ENCODE assay signal across 8 cellular contexts in the genomic region with DNA sequence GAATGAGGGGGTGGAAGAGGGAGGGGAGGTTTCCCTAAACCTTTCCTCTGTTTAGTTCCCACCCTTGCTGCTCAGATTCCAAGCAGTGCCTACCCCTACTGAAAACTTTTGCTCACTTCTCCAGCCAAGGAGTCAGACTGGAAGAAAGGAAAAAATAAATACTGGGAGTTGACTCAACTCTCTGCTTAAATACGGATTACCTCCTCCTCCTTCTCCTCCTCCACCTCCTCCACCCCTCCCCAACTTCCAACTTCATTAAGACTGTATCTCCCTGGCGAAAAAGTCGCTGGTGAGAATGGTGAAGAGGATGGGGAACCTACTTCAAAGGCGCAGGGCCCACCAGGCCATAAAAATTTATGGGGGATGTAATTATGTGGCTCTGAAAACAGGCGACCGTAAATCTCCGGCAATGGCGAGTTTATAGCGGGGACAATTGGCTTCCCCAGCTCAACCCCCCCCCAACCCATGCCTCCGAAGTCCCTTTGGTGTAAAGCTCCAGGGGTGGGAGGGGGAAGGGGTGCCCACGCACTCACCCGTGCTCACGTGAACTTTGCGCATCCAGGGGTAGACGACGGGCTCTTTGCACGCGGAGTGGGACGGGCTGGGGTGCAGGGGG. TPM values are rescaled to one million over a fixed set of nuclear protein-coding genes. Genes with fewer than 3 reads are reported as not detected.
DNase-seq lines count a peak whose midpoint lies in the region; ATAC-seq, FAIRE-seq and TF ChIP-seq lines count a peak whose summit lies in the region.

No MANE protein-coding gene starts in this region.

- WGBS in neuronal stem cell (ENCODE audit: extremely low coverage in 2 of 2, insufficient read length in 2 of 2, insufficient replicate concordance in 1 of 2), 2 donors = no CpG with 5 or more reads among the region's 19 CpGs

- H3K79me1 ChIP-seq in neuronal stem cell (ENCODE audit: low read depth, low read length) = peaks cover 1% of the 10 kb centered on the region

- no peak overlapping the region for H2BK15ac ChIP-seq in neuronal stem cell (ENCODE audit: low read length)

- H3K23ac ChIP-seq in neuronal stem cell (ENCODE audit: low read depth, low read length, poor library complexity) = no peak overlapping the region

- H3K27me3 Mint-ChIP-seq in central memory CD8-positive, alpha-beta T cell = peaks cover 38% of the 10 kb centered on the region

- H4K20me1 ChIP-seq in Loucy (ENCODE audit: insufficient read depth, low read length, poor library complexity, severe bottlenecking) = peaks cover 77% of the 10 kb centered on the region

- no peak overlapping the region for H3K4ac ChIP-seq in neuronal stem cell (ENCODE audit: low read length)

- H3K4me3 ChIP-seq in GM08714 (ENCODE audit: low read length) (peak overlapping the region; percentile 79), Loucy (ENCODE audit: low read length, poor library complexity, severe bottlenecking) (peak overlapping the region; percentile 89), neuronal stem cell (ENCODE audit: low read length in 2 of 2) (no peak overlapping the region)

- H2AFZ ChIP-seq in Loucy (ENCODE audit: low read length) (no peak overlapping the region), neuronal stem cell (ENCODE audit: low read length) (peak overlapping the region; percentile 60)

- no peak for DNase-seq in central memory CD8-positive, alpha-beta T cell (ENCODE audit: low spot score in 2 of 2)
- no peak for DNase-seq in neuronal stem cell (ENCODE audit: low spot score)
- DNase-seq in head of caudate nucleus = no peak
- no peak for DNase-seq in H54 (ENCODE audit: insufficient read length, low spot score)

- H4K8ac ChIP-seq in neuronal stem cell (ENCODE audit: low read depth, low read length) = no peak overlapping the region

- H3K14ac ChIP-seq in neuronal stem cell (ENCODE audit: low read length) = peak overlapping the region; percentile 32

- peak; percentile 30 for ATAC-seq in central memory CD8-positive, alpha-beta T cell (replicated peaks; ENCODE audit: extremely low read depth, poor library complexity, severe bottlenecking)
- no peak for ATAC-seq in GM21737 (IDR thresholded peaks at IDR 0.05; ENCODE audit: unreplicated experiment)
- ATAC-seq in GM21423 (IDR thresholded peaks at IDR 0.05; ENCODE audit: unreplicated experiment) = no peak

- H3K36me3 Mint-ChIP-seq in central memory CD8-positive, alpha-beta T cell (ENCODE audit: insufficient read depth) = peaks cover 10% of the 10 kb centered on the region

- H3K9me3 ChIP-seq in Loucy (ENCODE audit: insufficient read depth, low read depth, low read length) = no peaks in the 10 kb centered on the region
- peaks cover 0 to 4% of the 10 kb centered on the region in 2 donors for H3K9me3 ChIP-seq in neuronal stem cell (replicated peaks in 1 of 2; ENCODE audit: control insufficient read depth in 2 of 2, insufficient read depth in 1 of 2, low read depth in 1 of 2, low read length in 2 of 2)

- H2BK12ac ChIP-seq in neuronal stem cell (ENCODE audit: low read length) = no peak overlapping the region

- no peak overlapping the region for H2AK5ac ChIP-seq in neuronal stem cell (ENCODE audit: low read depth, low read length)

- H3F3A ChIP-seq in Loucy (ENCODE audit: low read depth) = peaks cover 12% of the 10 kb centered on the region

- H3K9ac ChIP-seq in Loucy (ENCODE audit: low read depth, low read length, poor library complexity, severe bottlenecking) (peak overlapping the region; percentile 95), neuronal stem cell (ENCODE audit: low read depth, low read length, poor library complexity) (peak overlapping the region; percentile 40)

- H3K79me2 ChIP-seq in Loucy (ENCODE audit: insufficient read depth, low read length) = peaks cover 98% of the 10 kb centered on the region

- H4K91ac ChIP-seq in neuronal stem cell (ENCODE audit: low read depth, low read length, poor library complexity) = no peak overlapping the region

- no peak for TF ChIP-seq CTCF in Loucy (conservative IDR thresholded peaks at IDR 0.05; ENCODE audit: low read length)

- no peak overlapping the region for H2BK120ac ChIP-seq in neuronal stem cell (ENCODE audit: low read depth, low read length)

- FAIRE-seq in H54 (lab: Jason Lieb, UNC) = no peak

- H3K18ac ChIP-seq in neuronal stem cell (ENCODE audit: low read length) = no peak overlapping the region

- H3K4me1 ChIP-seq in Loucy (ENCODE audit: insufficient read depth, low read length, poor library complexity, severe bottlenecking) (peaks cover 66% of the 10 kb centered on the region), neuronal stem cell (ENCODE audit: control insufficient read depth in 2 of 2, insufficient read depth in 1 of 2, low read depth in 1 of 2, low read length in 2 of 2) (no peaks in the 10 kb centered on the region)

- peak overlapping the region; percentile 90 for H3K4me3 Mint-ChIP-seq in central memory CD8-positive, alpha-beta T cell

- H3K4me2 ChIP-seq in Loucy (ENCODE audit: low read depth, low read length, poor library complexity, severe bottlenecking) = peak overlapping the region; percentile 98
- H3K4me2 ChIP-seq in neuronal stem cell (ENCODE audit: insufficient read depth, low read length, poor library complexity, severe bottlenecking) = no peak overlapping the region

- TF ChIP-seq POLR2A in H54 (IDR thresholded peaks at IDR 0.05; ENCODE audit: low read depth, low read length) = no peak

- no peak overlapping the region for H3K27ac ChIP-seq in neuronal stem cell (replicated peaks; ENCODE audit: low read length)

- intact Hi-C loops in head of caudate nucleus (cut with DNase I) = no loop called here

- H3K4me1 Mint-ChIP-seq in central memory CD8-positive, alpha-beta T cell = peaks cover 15% of the 10 kb centered on the region

- H3K36me3 ChIP-seq in Loucy (ENCODE audit: insufficient read depth, low read length) = peaks cover 58% of the 10 kb centered on the region
- H3K36me3 ChIP-seq in neuronal stem cell (replicated peaks in 1 of 2; ENCODE audit: control insufficient read depth in 2 of 2, insufficient read depth in 2 of 2, low read length in 2 of 2) = no peaks in the 10 kb centered on the region

- H3K27me3 ChIP-seq in Loucy (ENCODE audit: insufficient read depth, low read length, poor library complexity, severe bottlenecking) = peaks cover 21% of the 10 kb centered on the region
- H3K27me3 ChIP-seq in neuronal stem cell (ENCODE audit: control insufficient read depth in 3 of 3, insufficient read depth in 3 of 3, low read depth in 1 of 3, low read length in 3 of 3) = peaks cover 77 to 98% (median 97%) of the 10 kb centered on the region in 3 experiments

- H3K9me2 ChIP-seq in Loucy (replicated peaks; ENCODE audit: low read depth, low read length) = no peaks in the 10 kb centered on the region

- H3K9me3 Mint-ChIP-seq in central memory CD8-positive, alpha-beta T cell = no peaks in the 10 kb centered on the region

- no peak overlapping the region for H2BK5ac ChIP-seq in neuronal stem cell (ENCODE audit: low read length)

- H3K27ac Mint-ChIP-seq in central memory CD8-positive, alpha-beta T cell (ENCODE audit: low read depth) = no peak overlapping the region

RNA-seq across cellular contexts. Expression of gene HOXB4, which starts 0.7 kb away (rescaled TPM):
- not detected for polyA plus RNA-seq in neuronal stem cell (2013, experiment 1 of 2)
- polyA plus RNA-seq in neuronal stem cell (2013, experiment 2 of 2) = not detected

RNA-seq across cellular contexts. Expression of gene HOXB3, which starts 12.6 kb away (rescaled TPM):
- polyA plus RNA-seq in neuronal stem cell (2013, experiment 1 of 2) = not detected
- not detected for polyA plus RNA-seq in neuronal stem cell (2013, experiment 2 of 2)

RNA-seq across cellular contexts. Expression of gene HOXB5, which starts 16.1 kb away (rescaled TPM):
- not detected for polyA plus RNA-seq in neuronal stem cell (2013, experiment 1 of 2)
- not detected for polyA plus RNA-seq in neuronal stem cell (2013, experiment 2 of 2)

RNA-seq across cellular contexts. Expression of gene HOXB6, which starts 27.3 kb away (rescaled TPM):
- not detected for polyA plus RNA-seq in neuronal stem cell (2013, experiment 1 of 2)
- not detected for polyA plus RNA-seq in neuronal stem cell (2013, experiment 2 of 2)

RNA-seq across cellular contexts. Expression of gene HOXB2, which starts 32.5 kb away (rescaled TPM):
- not detected for polyA plus RNA-seq in neuronal stem cell (2013, experiment 1 of 2)
- polyA plus RNA-seq in neuronal stem cell (2013, experiment 2 of 2) = not detected

Comparison
In these comparisons a context has a peak if more than half of its experiments do, and no peak if none do; other contexts are left out.
1. H3K4me3 ChIP-seq: peak in GM08714 (single experiment) and Loucy (single experiment); none in neuronal stem cell (0 of 2).